Comparison of ENCODE assay signal across 22 cellular contexts in the genomic region with DNA sequence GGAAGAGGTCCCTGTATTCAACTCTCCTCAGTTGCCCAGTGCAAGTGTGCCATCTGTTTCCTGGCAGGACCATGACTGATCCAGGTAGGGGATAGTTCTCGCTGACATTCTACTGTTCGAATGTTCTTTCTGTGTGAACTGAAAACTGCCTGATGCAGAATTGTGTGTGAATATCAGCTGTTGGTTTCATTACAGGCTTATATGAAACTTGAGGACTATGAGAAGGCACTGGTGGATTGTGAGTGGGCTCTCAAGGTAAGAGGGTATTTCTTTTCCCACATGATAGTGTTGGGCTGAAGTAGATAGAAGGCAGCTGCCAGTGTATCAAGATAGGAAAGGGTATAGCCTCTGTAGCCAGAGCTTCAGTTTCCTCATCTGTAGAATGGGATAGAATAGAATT. TPM values are rescaled to one million over a fixed set of nuclear protein-coding genes. Genes with fewer than 3 reads are reported as not detected.
A peak's percentile ranks its signal among the peaks of the same experiment; 100 is the strongest.
DNase-seq lines count a peak whose midpoint lies in the region; ATAC-seq, FAIRE-seq and TF ChIP-seq lines count a peak whose summit lies in the region.
"Had no signal": no experiment of that assay in that cellular context is flagged by ENCODE, and none has a peak within 500 bp of the region (broad histone marks: within the 10 kb centered on the region; RNA-seq: fewer than 3 reads in every experiment).

No MANE protein-coding gene starts in this region.

- H3K79me2 ChIP-seq in MM.1S (ENCODE audit: low read length): no peaks in the 10 kb centered on the region

- H2AFZ ChIP-seq in MM.1S (ENCODE audit: low read length): no peak overlapping the region

- H3K27ac ChIP-seq in MM.1S (ENCODE audit: low read length): peak overlapping the region; percentile 35; the same call in 1 of the 2 replicates
- H3K27ac ChIP-seq: SJSA1 had no signal

- no peaks in the 10 kb centered on the region for H4K20me1 ChIP-seq in MM.1S (ENCODE audit: insufficient read depth, low read length)

- TF ChIP-seq CTCF in MM.1S (IDR thresholded peaks at IDR 0.05; ENCODE audit: low read length): no peak

- H3K36me3 ChIP-seq in MM.1S (replicated peaks; ENCODE audit: insufficient read depth, low read length): no peaks in the 10 kb centered on the region
- H3K36me3 ChIP-seq: SJSA1 had no signal

- H3K9ac ChIP-seq in MM.1S (ENCODE audit: low read length): no peak overlapping the region

- DNase-seq in GM12892 (ENCODE audit: insufficient read length) (no peak), MM.1S (peak; percentile 30), ureter (ENCODE audit: low spot score) (no peak), NCI-H1436 treated with DMSO at 0.1 percent for 48 hours (lab: John Stamatoyannopoulos, UW) (no peak)
- no peak for DNase-seq in stimulated activated effector memory CD8-positive, alpha-beta T cell treated with anti-CD3 and anti-CD28 coated beads, Interleukin-12 subunit alpha, Interleukin-12 subunit beta, amount 100 ng/mL, for 72 hours (ENCODE audit: low spot score in 2 of 2)
- DNase-seq in activated CD4-positive, alpha-beta T cell treated with anti-CD3 and anti-CD28 coated beads, Interleukin-2, amount 10 ng/mL, durations not matched to agents 7 days and 5 days: no peak
- DNase-seq: CD4-positive, CD25-positive, alpha-beta regulatory T cell; COR-L47; DMS79 treated with DMSO at 0.1 percent for 48 hours; H7; Kasumi-1; NCI-H1417; NCI-H187; NCI-H446 treated with DMSO at 0.1 percent for 48 hours; NCI-H526 treated with DMSO at 0.1 percent for 48 hours; T-helper 1 cell had no signal

- H3K4me3 Mint-ChIP-seq in stimulated activated effector memory CD8-positive, alpha-beta T cell treated with anti-CD3 and anti-CD28 coated beads, Interleukin-12 subunit alpha, Interleukin-12 subunit beta, amount 100 ng/mL, for 72 hours: no peak overlapping the region
- H3K4me3 Mint-ChIP-seq in activated CD4-positive, alpha-beta T cell treated with anti-CD3 and anti-CD28 coated beads, Interleukin-2, amount 10 ng/mL, durations not matched to agents 7 days and 5 days: no peak overlapping the region
- H3K4me3 Mint-ChIP-seq: CD4-positive, CD25-positive, alpha-beta regulatory T cell had no signal

- FAIRE-seq in GM12892 (lab: Jason Lieb, UNC): peak; percentile 30

- H3K4me1 Mint-ChIP-seq in stimulated activated effector memory CD8-positive, alpha-beta T cell treated with anti-CD3 and anti-CD28 coated beads, Interleukin-12 subunit alpha, Interleukin-12 subunit beta, amount 100 ng/mL, for 72 hours: peaks cover 5% of the 10 kb centered on the region
- H3K4me1 Mint-ChIP-seq in activated CD4-positive, alpha-beta T cell treated with anti-CD3 and anti-CD28 coated beads, Interleukin-2, amount 10 ng/mL, durations not matched to agents 7 days and 5 days: no peaks in the 10 kb centered on the region
- H3K4me1 Mint-ChIP-seq: CD4-positive, CD25-positive, alpha-beta regulatory T cell had no signal

- POLR2A ChIA-PET in activated CD4-positive, alpha-beta T cell treated with anti-CD3 and anti-CD28 coated beads, Interleukin-2, amount 10 ng/mL, durations not matched to agents 7 days and 5 days (lab: Charles Lee): no interaction called here

- peak overlapping the region; percentile 15 for H3K27ac Mint-ChIP-seq in stimulated activated effector memory CD8-positive, alpha-beta T cell treated with anti-CD3 and anti-CD28 coated beads, Interleukin-12 subunit alpha, Interleukin-12 subunit beta, amount 100 ng/mL, for 72 hours
- no peak overlapping the region for H3K27ac Mint-ChIP-seq in activated CD4-positive, alpha-beta T cell treated with anti-CD3 and anti-CD28 coated beads, Interleukin-2, amount 10 ng/mL, durations not matched to agents 7 days and 5 days

- no peak overlapping the region for H3K4me3 ChIP-seq in MM.1S (ENCODE audit: low read length)
- H3K4me3 ChIP-seq: SJSA1 had no signal

- peak overlapping the region; percentile 31; the same call in 1 of the 2 replicates for H3K4me2 ChIP-seq in MM.1S (ENCODE audit: low read depth, low read length)

- peaks cover 41% of the 10 kb centered on the region for H3K4me1 ChIP-seq in MM.1S (ENCODE audit: low read length)
- H3K4me1 ChIP-seq: SJSA1 had no signal

- H3K9me3 Mint-ChIP-seq in stimulated activated effector memory CD8-positive, alpha-beta T cell treated with anti-CD3 and anti-CD28 coated beads, Interleukin-12 subunit alpha, Interleukin-12 subunit beta, amount 100 ng/mL, for 72 hours: no peaks in the 10 kb centered on the region
- no peaks in the 10 kb centered on the region for H3K9me3 Mint-ChIP-seq in activated CD4-positive, alpha-beta T cell treated with anti-CD3 and anti-CD28 coated beads, Interleukin-2, amount 10 ng/mL, durations not matched to agents 7 days and 5 days
- H3K9me3 Mint-ChIP-seq: CD4-positive, CD25-positive, alpha-beta regulatory T cell had no signal

- no peak for TF ChIP-seq POLR2A in GM12892 (IDR thresholded peaks at IDR 0.05; ENCODE audit: low read depth, low read length)

- no peaks in the 10 kb centered on the region for H3K9me2 ChIP-seq in MM.1S (replicated peaks; ENCODE audit: insufficient read depth, low read length)

- peaks cover 31% of the 10 kb centered on the region for H3K36me3 Mint-ChIP-seq in stimulated activated effector memory CD8-positive, alpha-beta T cell treated with anti-CD3 and anti-CD28 coated beads, Interleukin-12 subunit alpha, Interleukin-12 subunit beta, amount 100 ng/mL, for 72 hours
- peaks cover 6% of the 10 kb centered on the region for H3K36me3 Mint-ChIP-seq in activated CD4-positive, alpha-beta T cell treated with anti-CD3 and anti-CD28 coated beads, Interleukin-2, amount 10 ng/mL, durations not matched to agents 7 days and 5 days (ENCODE audit: low read depth)

- H3F3A ChIP-seq in MM.1S (ENCODE audit: insufficient read depth, low read length): peaks cover 25% of the 10 kb centered on the region

- CTCF ChIA-PET in activated CD4-positive, alpha-beta T cell treated with anti-CD3 and anti-CD28 coated beads, Interleukin-2, amount 10 ng/mL, durations not matched to agents 7 days and 5 days (lab: Charles Lee): no interaction called here

- peak; percentile 38 for ATAC-seq in HG02571 (IDR thresholded peaks at IDR 0.05; ENCODE audit: unreplicated experiment)
- ATAC-seq in stimulated activated effector memory CD8-positive, alpha-beta T cell treated with anti-CD3 and anti-CD28 coated beads, Interleukin-12 subunit alpha, Interleukin-12 subunit beta, amount 100 ng/mL, for 72 hours: no peak
- ATAC-seq in HG02973 (IDR thresholded peaks at IDR 0.05; ENCODE audit: unreplicated experiment): no peak
- ATAC-seq: Right ventricle myocardium inferior had no signal

- no peaks in the 10 kb centered on the region for H3K27me3 ChIP-seq in MM.1S (replicated peaks; ENCODE audit: insufficient read depth, low read length)
- H3K27me3 ChIP-seq: SJSA1 had no signal

- no peaks in the 10 kb centered on the region for H3K27me3 Mint-ChIP-seq in activated CD4-positive, alpha-beta T cell treated with anti-CD3 and anti-CD28 coated beads, Interleukin-2, amount 10 ng/mL, durations not matched to agents 7 days and 5 days
- H3K27me3 Mint-ChIP-seq: CD4-positive, CD25-positive, alpha-beta regulatory T cell had no signal

- no peaks in the 10 kb centered on the region for H3K9me3 ChIP-seq in MM.1S (replicated peaks; ENCODE audit: insufficient read depth, low read length)
- H3K9me3 ChIP-seq: SJSA1 had no signal

RNA-seq across cellular contexts. Expression of a gene that starts 15.3 kb away (rescaled TPM):
- 8.4 TPM for polyA plus RNA-seq in GM12892 (2012; ENCODE audit: missing spikeins)
- total RNA-seq in ureter: 59.3 TPM
- total RNA-seq in activated CD4-positive, alpha-beta T cell treated with anti-CD3 and anti-CD28 coated beads, Interleukin-2, amount 10 ng/mL, durations not matched to agents 7 days and 5 days: 10 to 100 TPM; 17.1 to 21.8 TPM
- total RNA-seq: A673 had no signal

RNA-seq across cellular contexts. Expression of a gene that starts 57.9 kb away (rescaled TPM):
- 0.34 TPM for polyA plus RNA-seq in GM12892 (2012; ENCODE audit: missing spikeins)
- total RNA-seq in ureter: 1.4 TPM
- total RNA-seq in activated CD4-positive, alpha-beta T cell treated with anti-CD3 and anti-CD28 coated beads, Interleukin-2, amount 10 ng/mL, durations not matched to agents 7 days and 5 days: under 1 TPM in 1 of 2 experiments, not detected in 1; 0.15 TPM
- total RNA-seq: H7, Right ventricle myocardium inferior, SJSA1 had no signal
- polyA plus RNA-seq: BJ had no signal
